8 cellular contexts compared by ENCODE assay signal in genomic region chrX:154534526-154535322, GRCh38. TPM values are rescaled to one million over a fixed set of nuclear protein-coding genes. Genes with fewer than 3 reads are reported as not detected.
DNase-seq lines count a peak whose midpoint lies in the region; ATAC-seq, FAIRE-seq and TF ChIP-seq lines count a peak whose summit lies in the region.

No MANE protein-coding gene starts in this region.

- TF ChIP-seq CTCF in GM10248 (IDR thresholded peaks at IDR 0.05; ENCODE audit: control extremely low read depth, extremely low read depth, low read depth, missing control alignments): peak; percentile 98
- TF ChIP-seq CTCF in NB4 (IDR thresholded peaks at IDR 0.05; ENCODE audit: low read depth, low read length): peak; percentile 83

- CTCF ChIA-PET in GM10248 (lab: Yijun Ruan, JAX) (interaction anchor here (0.6 to 7.8 kb wide), 13 partner anchors 8 to 588 kb away, joined by 3 to 61 read pairs (median 4); partner anchors contain the start of genes FLNA and RPL10), HEK293T (lab: Yijun Ruan, JAX) (interaction anchor here (0.6 to 1.2 kb wide), 3 partner anchors 9 to 623 kb away, joined by 3 to 5 read pairs (median 3); no protein-coding TSS in a partner anchor)

- peak; percentile 90 for DNase-seq in GM10248 (ENCODE audit: extremely low spot score)
- peak; percentile 93 for DNase-seq in HEK293T (ENCODE audit: extremely low spot score)
- DNase-seq in NB4 (ENCODE audit: low read depth): peak; percentile 92
- DNase-seq in activated naive CD4-positive, alpha-beta T cell treated with Interleukin-2 at 50 U/mL for 16 hours: peak; percentile 87
- peak; percentile 79 for DNase-seq in glomerular visceral epithelial cell (ENCODE audit: extremely low spot score)
- peak; percentile 97 for DNase-seq in posterior vena cava (ENCODE audit: low spot score)
- peak; percentile 80 for DNase-seq in urothelium cell line (ENCODE audit: low spot score)

- no peak for TF ChIP-seq POLR2A in NB4 (IDR thresholded peaks at IDR 0.05; ENCODE audit: extremely low read depth, insufficient read length)

- FAIRE-seq in urothelium cell line (lab: Jason Lieb, UNC): peak; percentile 90

- POLR2A ChIA-PET in GM10248 (lab: Yijun Ruan, JAX) (interaction anchor here (0.6 kb wide), 1 partner anchor 44 kb away, joined by 3 read pairs; the partner anchor contains the start of gene SLC10A3), HEK293T (lab: Yijun Ruan, JAX) (interaction anchor here (1.1 kb wide), 1 partner anchor 135 kb away, joined by 3 read pairs; no protein-coding TSS in a partner anchor)

- intact Hi-C loops in posterior vena cava (cut with DNase I): loop anchor here in 1 of 2 donors (5.0 kb wide), 1 partner anchor 47 kb away; the partner anchor contains the start of gene UBL4A

- H3K4me3 ChIP-seq in NB4 (ENCODE audit: low read depth, low read length): no peak overlapping the region

- ATAC-seq in SK-N-SH treated with all-trans-retinoic acid at 6 μM for 48 hours: peak; percentile 89

TF ChIP-seq in HEK293T, 16 proteins besides CTCF, POLR2A, EP300 and RAD21:
- no peak for TF ChIP-seq NFRKB (IDR thresholded peaks at IDR 0.05)
- TF ChIP-seq ARNT (IDR thresholded peaks at IDR 0.05): 0 out of 2 replicates have a peak, but pooled peaks have one; percentile 23

TF ChIP-seq in SK-N-SH treated with all-trans-retinoic acid at 6 μM for 48 hours, 23 proteins besides CTCF, POLR2A, EP300 and RAD21:
- TF ChIP-seq ZNF565 (CRISPR knock-in tag; conservative IDR thresholded peaks at IDR 0.05; ENCODE audit: low read depth) (no peak), PATZ1 (CRISPR knock-in tag; IDR thresholded peaks at IDR 0.05; ENCODE audit: borderline replicate concordance) (no peak), CSDC2 (CRISPR knock-in tag; IDR thresholded peaks at IDR 0.05) (no peak), ISL1 (CRISPR knock-in tag; IDR thresholded peaks at IDR 0.05) (no peak), ARNTL (CRISPR knock-in tag; IDR thresholded peaks at IDR 0.05; ENCODE audit: borderline replicate concordance, low read depth) (no peak), TOX (CRISPR knock-in tag; IDR thresholded peaks at IDR 0.05; ENCODE audit: borderline replicate concordance) (no peak), ZC3H10 (CRISPR knock-in tag; IDR thresholded peaks at IDR 0.05) (no peak), ZFP3 (CRISPR knock-in tag; IDR thresholded peaks at IDR 0.05) (no peak), PPARA (CRISPR knock-in tag; IDR thresholded peaks at IDR 0.05; ENCODE audit: borderline replicate concordance) (no peak), GLIS3 (CRISPR knock-in tag; IDR thresholded peaks at IDR 0.05) (no peak), ESRRG (CRISPR knock-in tag; IDR thresholded peaks at IDR 0.05) (no peak), ZNF70 (CRISPR knock-in tag; IDR thresholded peaks at IDR 0.05) (no peak), TCF4 (CRISPR knock-in tag; IDR thresholded peaks at IDR 0.05; ENCODE audit: borderline replicate concordance) (no peak), ZFP30 (CRISPR knock-in tag; IDR thresholded peaks at IDR 0.05) (no peak), OSR1 (CRISPR knock-in tag; IDR thresholded peaks at IDR 0.05) (no peak), SNAI2 (CRISPR knock-in tag; IDR thresholded peaks at IDR 0.05) (no peak), TSHZ2 (CRISPR knock-in tag; IDR thresholded peaks at IDR 0.05) (no peak), POU6F1 (CRISPR knock-in tag; IDR thresholded peaks at IDR 0.05; ENCODE audit: borderline replicate concordance, low read depth) (no peak), CSRNP3 (CRISPR knock-in tag; IDR thresholded peaks at IDR 0.05) (no peak)

RNA-seq across cellular contexts. Expression of gene G6PD, which starts 11.9 kb away (rescaled TPM):
- total RNA-seq in posterior vena cava: 10 to 100 TPM; 51.9 to 55.4 TPM

RNA-seq across cellular contexts. Expression of gene IKBKG, which starts 12.7 kb away (rescaled TPM):
- 10 to 100 TPM; 24.2 to 25.6 TPM for total RNA-seq in posterior vena cava

RNA-seq across cellular contexts. Expression of gene FAM3A, which starts 18.7 kb away (rescaled TPM):
- total RNA-seq in posterior vena cava: 10 to 100 TPM; 26.1 to 28.6 TPM

RNA-seq across cellular contexts. Expression of gene SLC10A3, which starts 44.3 kb away (rescaled TPM):
- 10 to 100 TPM; 27.4 to 31.3 TPM for total RNA-seq in posterior vena cava

RNA-seq across cellular contexts. Expression of gene UBL4A, which starts 48.3 kb away (rescaled TPM):
- total RNA-seq in posterior vena cava: 10 to 100 TPM; 30.1 TPM
